ENCODE assay signal across 20 cellular contexts in the genomic region with DNA sequence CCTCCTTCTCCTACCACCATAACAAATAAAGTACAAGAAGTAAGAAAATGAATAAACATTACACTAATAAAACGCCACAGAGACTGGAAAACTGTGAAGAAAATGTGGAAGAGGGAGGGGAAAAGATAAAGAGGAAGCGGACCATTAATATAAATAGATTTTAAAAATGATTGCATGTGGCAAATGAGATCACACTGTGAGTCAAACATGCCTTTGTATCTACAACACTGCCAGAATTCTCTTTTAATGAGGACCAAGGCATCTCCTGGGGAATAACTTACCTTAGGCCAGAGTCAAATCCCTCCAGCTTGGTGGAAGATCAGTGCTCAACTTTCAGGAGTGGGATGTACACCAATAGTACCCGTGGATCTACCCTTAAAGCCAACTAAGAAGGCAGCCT. TPM values are rescaled to one million over a fixed set of nuclear protein-coding genes. Genes with fewer than 3 reads are reported as not detected.
DNase-seq lines count a peak whose midpoint lies in the region; ATAC-seq, FAIRE-seq and TF ChIP-seq lines count a peak whose summit lies in the region.
"Had no signal": no experiment of that assay in that cellular context is flagged by ENCODE, and none has a peak within 500 bp of the region (broad histone marks: within the 10 kb centered on the region; RNA-seq: fewer than 3 reads in every experiment).

No MANE protein-coding gene starts in this region.

- H3K4me3 Mint-ChIP-seq in activated CD8-positive, alpha-beta T cell treated with anti-CD3 and anti-CD28 coated beads for 36 hours, result no peak overlapping the region
- H3K4me3 Mint-ChIP-seq: CD8-positive, alpha-beta T cell; immature natural killer cell had no signal

- in situ Hi-C loops in GM23248 (cut with MboI), result no loop called here

- H3K27me3 Mint-ChIP-seq in activated CD8-positive, alpha-beta T cell treated with anti-CD3 and anti-CD28 coated beads for 36 hours, result peaks cover 2% of the 10 kb centered on the region

- POLR2A ChIA-PET in A673 (lab: Charles Lee; ENCODE audit: low non-redundant PET), result no interaction called here
- POLR2A ChIA-PET in activated CD8-positive, alpha-beta T cell treated with anti-CD3 and anti-CD28 coated beads for 36 hours (lab: Charles Lee), result no interaction called here

- CTCF ChIA-PET in A673 (lab: Charles Lee), result no interaction called here
- CTCF ChIA-PET in activated CD8-positive, alpha-beta T cell treated with anti-CD3 and anti-CD28 coated beads for 36 hours (lab: Charles Lee), result interaction anchor here (1.5 kb wide), 1 partner anchor 10 kb away, joined by 3 read pairs; no protein-coding TSS in a partner anchor

- FAIRE-seq in RCC 7860 (lab: Jason Lieb, UNC), result peak; percentile 57
- FAIRE-seq: HTR-8/SVneo had no signal

- H3K27me3 ChIP-seq in A673 (replicated peaks; ENCODE audit: insufficient read depth, low read depth, low read length, poor library complexity) (no peaks in the 10 kb centered on the region), GM23248 (replicated peaks; ENCODE audit: insufficient read depth) (no peaks in the 10 kb centered on the region), fibroblast of lung (ENCODE audit: control insufficient read depth, insufficient read depth, low read length) (no peaks in the 10 kb centered on the region), esophagus squamous epithelium (no peaks in the 10 kb centered on the region)
- H3K27me3 ChIP-seq: heart right ventricle had no signal

- intact Hi-C loops in A673 (cut with micrococcal nuclease; ENCODE audit: unreplicated experiment), result loop anchor here (5.0 kb wide), 1 partner anchor 346 kb away; no protein-coding TSS in a partner anchor
- intact Hi-C loops in activated CD8-positive, alpha-beta T cell treated with anti-CD3 and anti-CD28 coated beads for 36 hours (cut with micrococcal nuclease), result no loop called here
- intact Hi-C loops in esophagus squamous epithelium (cut with DNase I), result no loop called here

- H3K4me2 ChIP-seq in GM23248 (ENCODE audit: unreplicated experiment), result peak overlapping the region; percentile 25
- no peak overlapping the region for H3K4me2 ChIP-seq in fibroblast of lung (ENCODE audit: extremely low read depth, insufficient read depth, low read length)

- H3K27ac Mint-ChIP-seq in activated CD8-positive, alpha-beta T cell treated with anti-CD3 and anti-CD28 coated beads for 36 hours, result no peak overlapping the region
- H3K27ac Mint-ChIP-seq: CD8-positive, alpha-beta T cell; immature natural killer cell had no signal

- no peaks in the 10 kb centered on the region for H3K9me3 Mint-ChIP-seq in activated CD8-positive, alpha-beta T cell treated with anti-CD3 and anti-CD28 coated beads for 36 hours
- H3K9me3 Mint-ChIP-seq: CD8-positive, alpha-beta T cell had no signal

- WGBS in GM23248 (ENCODE audit: low coverage in 1 of 2, low lambda C conversion rate in 2 of 2, missing lambda C conversion rate in 2 of 2), 2 experiments, result 21 to 24% methylated on average over 3 of the region's 3 CpGs
- 34 to 56% methylated on average over 3 of the region's 3 CpGs for WGBS in esophagus squamous epithelium, 2 donors

- no peaks in the 10 kb centered on the region for H3K9me2 ChIP-seq in GM23248 (ENCODE audit: insufficient read depth)

- H3K9me3 ChIP-seq in A673 (ENCODE audit: low read depth, low read length, poor library complexity, severe bottlenecking) (no peaks in the 10 kb centered on the region), GM23248 (ENCODE audit: low read depth) (no peaks in the 10 kb centered on the region), fibroblast of lung (ENCODE audit: control insufficient read depth, insufficient read depth, low read depth, low read length) (no peaks in the 10 kb centered on the region), esophagus squamous epithelium (no peaks in the 10 kb centered on the region)
- H3K9me3 ChIP-seq: heart right ventricle, mucosa of descending colon had no signal

- no peaks in the 10 kb centered on the region for H3F3A ChIP-seq in GM23248 (ENCODE audit: insufficient read depth)

- H3K4me1 ChIP-seq in A673 (ENCODE audit: insufficient read depth, low read length, poor library complexity, severe bottlenecking) (peaks cover 39% of the 10 kb centered on the region), GM23248 (ENCODE audit: insufficient read depth) (peaks cover 9% of the 10 kb centered on the region), fibroblast of lung (ENCODE audit: control insufficient read depth, extremely low read depth, insufficient read depth, low read length) (no peaks in the 10 kb centered on the region), esophagus squamous epithelium (peaks cover 0 to 4% (median 0%) of the 10 kb centered on the region in 3 donors)

- H4K20me1 ChIP-seq in GM23248 (ENCODE audit: insufficient read depth) (no peaks in the 10 kb centered on the region), fibroblast of lung (ENCODE audit: control insufficient read depth, extremely low read depth, insufficient read depth, low read length) (no peaks in the 10 kb centered on the region)

- H2AFZ ChIP-seq in GM23248 (no peak overlapping the region), fibroblast of lung (ENCODE audit: low read length) (no peak overlapping the region)

- no peak for TF ChIP-seq CTCF in A673 (conservative IDR thresholded peaks at IDR 0.05; ENCODE audit: low read depth, low read length)
- TF ChIP-seq CTCF in fibroblast of lung (conservative IDR thresholded peaks at IDR 0.05 in 1 of 2, IDR thresholded peaks at IDR 0.05 in 1 of 2; ENCODE audit: low read depth in 1 of 2, low read length in 2 of 2), result no peak
- no peak for TF ChIP-seq CTCF in activated CD8-positive, alpha-beta T cell treated with anti-CD3 and anti-CD28 coated beads for 36 hours (IDR thresholded peaks at IDR 0.05)
- no peak for TF ChIP-seq CTCF in esophagus squamous epithelium (IDR thresholded peaks at IDR 0.05)

- DNase-seq in A673 (ENCODE audit: low spot score) (peak; percentile 42), GM23248 (peak; percentile 71), RCC 7860 (ENCODE audit: low spot score) (peak; percentile 25), fibroblast of lung (ENCODE audit: low read depth in 2 of 2) (peak; percentile 36 to 76), HK-2 (ENCODE audit: unreplicated experiment) (no peak), esophagus squamous epithelium (lab: John Stamatoyannopoulos, UW) (no peak)
- DNase-seq in stimulated activated CD8-positive, alpha-beta memory T cell treated with anti-CD3 and anti-CD28 coated beads, Interleukin-4, amount 100 ng/mL, for 48 hours, result no peak
- DNase-seq in activated CD8-positive, alpha-beta T cell treated with anti-CD3 and anti-CD28 coated beads for 36 hours, result no peak
- DNase-seq: activated CD4-positive, alpha-beta T cell treated with anti-CD3 and anti-CD28 coated beads, Interleukin-2, amount 50 U/mL, for 1 hour; amygdala; CD8-positive, alpha-beta T cell; effector CD4-positive, alpha-beta T cell; GOT3; heart right ventricle; immature natural killer cell; mucosa of descending colon; stimulated activated CD4-positive, alpha-beta T cell treated with anti-CD3 and anti-CD28 coated beads, Interleukin-12 subunit alpha, Interleukin-12 subunit beta, amount 100 ng/mL, for 4 hours; T-helper 1 cell had no signal

- no peak overlapping the region for H3K4me3 ChIP-seq in A673 (ENCODE audit: low read depth, low read length, poor library complexity, severe bottlenecking)
- no peak overlapping the region for H3K4me3 ChIP-seq in GM23248
- no peak overlapping the region for H3K4me3 ChIP-seq in fibroblast of lung (replicated peaks in 1 of 4; ENCODE audit: control extremely low read depth in 1 of 4, insufficient read depth in 1 of 4, low read depth in 3 of 4, low read length in 4 of 4)
- no peak overlapping the region for H3K4me3 ChIP-seq in esophagus squamous epithelium
- H3K4me3 ChIP-seq: heart right ventricle, mucosa of descending colon had no signal

- ATAC-seq in activated CD8-positive, alpha-beta T cell treated with anti-CD3 and anti-CD28 coated beads for 36 hours, result no peak
- ATAC-seq: CD8-positive, alpha-beta T cell; esophagus mucosa; heart right ventricle; mucosa of descending colon had no signal

- no peaks in the 10 kb centered on the region for H3K4me1 Mint-ChIP-seq in activated CD8-positive, alpha-beta T cell treated with anti-CD3 and anti-CD28 coated beads for 36 hours (ENCODE audit: low read depth)
- H3K4me1 Mint-ChIP-seq: immature natural killer cell had no signal

- H3K27ac ChIP-seq in A673 (ENCODE audit: low read depth, low read length, poor library complexity, severe bottlenecking) (peak overlapping the region; percentile 25), GM23248 (no peak overlapping the region), fibroblast of lung (ENCODE audit: insufficient read depth, low read length) (no peak overlapping the region), esophagus squamous epithelium (no peak overlapping the region)
- H3K27ac ChIP-seq: heart right ventricle had no signal

- no peaks in the 10 kb centered on the region for H3K36me3 Mint-ChIP-seq in activated CD8-positive, alpha-beta T cell treated with anti-CD3 and anti-CD28 coated beads for 36 hours (ENCODE audit: low read depth)
- H3K36me3 Mint-ChIP-seq: CD8-positive, alpha-beta T cell; immature natural killer cell had no signal

- H3K36me3 ChIP-seq in A673 (ENCODE audit: insufficient read depth, low read length, poor library complexity, severe bottlenecking), result no peaks in the 10 kb centered on the region
- no peaks in the 10 kb centered on the region for H3K36me3 ChIP-seq in GM23248 (ENCODE audit: low read depth)
- H3K36me3 ChIP-seq in fibroblast of lung (ENCODE audit: control insufficient read depth, insufficient read depth, low read length), result no peaks in the 10 kb centered on the region
- H3K36me3 ChIP-seq in esophagus squamous epithelium, result no peaks in the 10 kb centered on the region
- H3K36me3 ChIP-seq: heart right ventricle had no signal

- no peak overlapping the region for H3K9ac ChIP-seq in GM23248
- H3K9ac ChIP-seq in fibroblast of lung (ENCODE audit: insufficient read depth, low read length), result no peak overlapping the region

- BruUV-seq in A673 (replicated peaks; lab: Mats Ljungman, UMichigan), result no TSS peak

- no peak for TF ChIP-seq POLR2A in esophagus squamous epithelium (IDR thresholded peaks at IDR 0.05)

- H3K79me2 ChIP-seq in GM23248 (ENCODE audit: insufficient read depth) (no peaks in the 10 kb centered on the region), fibroblast of lung (ENCODE audit: control insufficient read depth, insufficient read depth, low read length) (no peaks in the 10 kb centered on the region)

RNA-seq across cellular contexts. Expression of a gene that starts 21.7 kb away (rescaled TPM):
- total RNA-seq in A673 (2021) (47.6 and 49.9 TPM in 2 replicates), fibroblast of lung (10.8 and 12.6 TPM in 2 replicates), esophagus squamous epithelium (10 to 100 TPM in 2 of 4 donors, 1 to 10 TPM in 2; 8.6 to 14.5 (median 10.4) TPM)
- total RNA-seq in GM23248 (2014; rRNA removed; shearing (Covaris generic)), result 15.1 and 18.5 TPM in 2 replicates
- polyA plus RNA-seq in GM23248 (2016; fragmentation: Nextera tagmentation; extraction: Ambion mirVana) (3.8 and 4.0 TPM in 2 replicates), fibroblast of lung (7.6 and 15.7 TPM in 2 replicates)
- polyA plus RNA-seq in fibroblast of lung (2012), result 8.3 and 17.6 TPM in 2 replicates
- 8.2 and 15.6 TPM in 2 replicates for polyA minus RNA-seq in fibroblast of lung (ENCODE audit: low replicate concordance)
- under 1 TPM; 0.16 to 0.20 TPM for total RNA-seq in activated CD8-positive, alpha-beta T cell treated with anti-CD3 and anti-CD28 coated beads for 36 hours
- total RNA-seq: CD8-positive, alpha-beta T cell had no signal

Comparison
In these comparisons a context has a peak if more than half of its experiments do, and no peak if none do; other contexts are left out.
1. DNase-seq: peak in A673 (single experiment), GM23248 (single experiment), RCC 7860 (single experiment) and fibroblast of lung (2 of 2); none in stimulated activated CD8-positive, alpha-beta memory T cell treated with anti-CD3 and anti-CD28 coated beads, Interleukin-4, amount 100 ng/mL, for 48 hours (single experiment), activated CD8-positive, alpha-beta T cell treated with anti-CD3 and anti-CD28 coated beads for 36 hours (single experiment), HK-2 (single experiment) and esophagus squamous epithelium (single experiment).